Comparison of ENCODE assay signal across 19 cellular contexts in the genomic region with DNA sequence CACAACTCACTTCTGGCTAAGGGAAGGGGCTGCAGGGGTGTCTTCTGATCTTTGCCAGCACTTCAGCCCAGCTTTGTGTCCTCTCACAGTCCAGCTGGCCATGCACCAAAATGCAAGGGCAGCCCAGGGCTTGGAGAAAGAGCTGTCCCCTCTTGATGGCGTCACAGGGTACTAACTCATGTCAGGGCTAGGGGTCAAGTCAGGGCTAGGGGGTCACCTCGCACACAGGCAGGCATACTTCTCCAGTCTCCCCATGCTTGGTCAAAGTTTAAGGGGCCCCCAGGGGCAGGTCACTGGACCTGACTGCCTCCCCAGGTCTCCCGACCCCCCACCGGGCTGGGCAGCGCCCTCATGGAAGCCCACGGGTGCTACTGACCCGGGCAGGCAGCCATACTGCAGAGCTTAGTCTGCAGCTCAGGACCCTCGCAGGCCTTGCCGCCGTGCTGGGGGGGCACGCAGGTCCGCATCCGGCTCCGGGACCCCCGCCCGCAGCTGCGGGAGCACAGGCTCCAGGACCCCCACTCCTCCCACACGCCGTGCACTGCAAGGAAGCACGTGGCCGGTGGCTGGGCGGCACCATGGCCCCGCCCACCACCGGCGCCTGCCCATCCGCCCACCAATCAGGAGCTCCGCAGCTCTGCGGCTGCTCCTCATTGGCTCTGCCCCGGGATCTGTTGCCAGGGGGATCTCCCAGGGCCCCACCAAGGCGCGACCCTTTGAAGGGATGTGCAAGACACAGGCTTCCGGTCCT. TPM values are rescaled to one million over a fixed set of nuclear protein-coding genes. Genes with fewer than 3 reads are reported as not detected.
DNase-seq lines count a peak whose midpoint lies in the region; ATAC-seq and TF ChIP-seq lines count a peak whose summit lies in the region.
"Had no signal": no experiment of that assay in that cellular context is flagged by ENCODE, and none has a peak within 500 bp of the region (broad histone marks: within the 10 kb centered on the region; RNA-seq: fewer than 3 reads in every experiment).

No MANE protein-coding gene starts in this region.

- peak overlapping the region; percentile 26 for H2BK15ac ChIP-seq in mesenchymal stem cell (ENCODE audit: low read depth, poor library complexity, severe bottlenecking)

- H3K4me1 ChIP-seq in GM23338 (ENCODE audit: insufficient read depth) (peaks cover 14% of the 10 kb centered on the region), mesenchymal stem cell (ENCODE audit: control insufficient read depth, insufficient read depth, low read depth, low read length) (peaks cover 15% of the 10 kb centered on the region)
- H3K4me1 ChIP-seq: SJCRH30 had no signal

- H3K36me3 ChIP-seq in GM23338 (ENCODE audit: insufficient read depth) (no peaks in the 10 kb centered on the region), mesenchymal stem cell (ENCODE audit: control insufficient read depth in 1 of 2, insufficient read depth in 2 of 2, low read depth in 1 of 2, low read length in 2 of 2) (peaks cover 0 to 8% of the 10 kb centered on the region in 2 experiments)
- H3K36me3 ChIP-seq: SJCRH30 had no signal

- H3K27ac Mint-ChIP-seq in GM23338 (no peak overlapping the region), WTC11 (no peak overlapping the region)
- H3K27ac Mint-ChIP-seq: HFFc6 had no signal

- CTCF ChIA-PET in WTC11 (lab: Charles Lee): interaction anchor here (0.6 to 14.7 kb wide), 10 partner anchors 15 to 194 kb away, joined by 3 to 179 read pairs (median 4); no protein-coding TSS in a partner anchor

- no peaks in the 10 kb centered on the region for H3K79me2 ChIP-seq in GM23338 (replicated peaks; ENCODE audit: insufficient read depth)

- no peak for TF ChIP-seq CTCF in GM23338 (conservative IDR thresholded peaks at IDR 0.05; ENCODE audit: low read depth in 2 of 2)
- TF ChIP-seq CTCF in WTC11 (IDR thresholded peaks at IDR 0.05): no peak
- TF ChIP-seq CTCF in foreskin fibroblast (IDR thresholded peaks at IDR 0.05; ENCODE audit: low read depth, low read length): no peak

- no peaks in the 10 kb centered on the region for H3F3A ChIP-seq in GM23338 (replicated peaks; ENCODE audit: low read depth)

- H3K4me3 ChIP-seq in GM23338 (no peak overlapping the region), mesenchymal stem cell (ENCODE audit: insufficient read depth in 1 of 2, low read depth in 1 of 2, low read length in 2 of 2) (no peak overlapping the region), foreskin fibroblast (ENCODE audit: low read depth in 1 of 2, low read length in 2 of 2) (no peak overlapping the region)
- H3K4me3 ChIP-seq: SJCRH30 had no signal

- no peak overlapping the region for H2BK120ac ChIP-seq in mesenchymal stem cell (ENCODE audit: low read depth, low read length)

- DNase-seq in NCI-H82 (lab: John Stamatoyannopoulos, UW) (peak; percentile 20), NCI-H82 treated with DMSO at 0.1 percent for 48 hours (lab: John Stamatoyannopoulos, UW; ENCODE audit: unreplicated experiment) (no peak), GM23338 (ENCODE audit: low spot score) (peak; percentile 74), WTC11 (ENCODE audit: low spot score) (peak; percentile 58), mesenchymal stem cell (no peak), foreskin fibroblast (no peak)
- DNase-seq: HFFc6, KG1, NCI-H1092, NCI-H1436, NCI-H187 treated with DMSO at 0.1 percent for 48 hours, NCI-H2107, NCI-H69, OCI-M1, SJCRH30 had no signal

- no peaks in the 10 kb centered on the region for H4K20me1 ChIP-seq in GM23338 (replicated peaks; ENCODE audit: insufficient read depth)

- H3K9ac ChIP-seq in mesenchymal stem cell (ENCODE audit: low read length): no peak overlapping the region

- H2BK12ac ChIP-seq in mesenchymal stem cell (ENCODE audit: low read length in 2 of 2): no peak overlapping the region

- no peak overlapping the region for H2AK5ac ChIP-seq in mesenchymal stem cell (ENCODE audit: low read length, severe bottlenecking)

- no peaks in the 10 kb centered on the region for H3K9me3 Mint-ChIP-seq in GM23338
- no peaks in the 10 kb centered on the region for H3K9me3 Mint-ChIP-seq in WTC11
- H3K9me3 Mint-ChIP-seq: HFFc6 had no signal

- H3K4me3 Mint-ChIP-seq in GM23338 (no peak overlapping the region), WTC11 (no peak overlapping the region)
- H3K4me3 Mint-ChIP-seq: CD14-positive monocyte, HFFc6 had no signal

- no peak overlapping the region for H4K8ac ChIP-seq in mesenchymal stem cell (ENCODE audit: low read length)

- H3K4me2 ChIP-seq in GM23338: no peak overlapping the region
- H3K4me2 ChIP-seq in mesenchymal stem cell (ENCODE audit: low read length, poor library complexity, severe bottlenecking): no peak overlapping the region

- POLR2A ChIA-PET in WTC11 (lab: Charles Lee): no interaction called here

- H3K9me2 ChIP-seq in GM23338 (ENCODE audit: insufficient read depth): no peaks in the 10 kb centered on the region

- H3K27me3 Mint-ChIP-seq in GM23338 (ENCODE audit: insufficient read depth, low read depth, poor library complexity): peaks cover 9% of the 10 kb centered on the region
- H3K27me3 Mint-ChIP-seq in WTC11 (ENCODE audit: low read depth): no peaks in the 10 kb centered on the region

- H3K36me3 Mint-ChIP-seq in GM23338 (ENCODE audit: low read depth): no peaks in the 10 kb centered on the region; the same call in 2 of the 3 replicates
- H3K36me3 Mint-ChIP-seq in WTC11: no peaks in the 10 kb centered on the region
- H3K36me3 Mint-ChIP-seq: CD14-positive monocyte had no signal

- no peak overlapping the region for H3K4ac ChIP-seq in mesenchymal stem cell (ENCODE audit: low read depth in 1 of 2, low read length in 2 of 2)

- H4K91ac ChIP-seq in mesenchymal stem cell (ENCODE audit: low read length): no peak overlapping the region

- H3K27me3 ChIP-seq in GM23338 (ENCODE audit: insufficient read depth) (no peaks in the 10 kb centered on the region), mesenchymal stem cell (ENCODE audit: control insufficient read depth in 1 of 2, insufficient read depth in 1 of 2, low read length in 2 of 2) (peaks cover 5 to 19% of the 10 kb centered on the region in 2 experiments)

- no peak overlapping the region for H3K18ac ChIP-seq in mesenchymal stem cell (ENCODE audit: low read depth in 1 of 2, low read length in 2 of 2)

- H3K14ac ChIP-seq in mesenchymal stem cell (ENCODE audit: low read length in 2 of 2): no peak overlapping the region

- H3K9me3 ChIP-seq in mesenchymal stem cell (ENCODE audit: control insufficient read depth, low read length): no peaks in the 10 kb centered on the region
- H3K9me3 ChIP-seq: SJCRH30 had no signal

- H3K23ac ChIP-seq in mesenchymal stem cell (ENCODE audit: low read length in 2 of 2): no peak overlapping the region

- no peak overlapping the region for H2AFZ ChIP-seq in GM23338
- H2AFZ ChIP-seq in mesenchymal stem cell (ENCODE audit: low read depth, low read length): no peak overlapping the region

- H3K4me1 Mint-ChIP-seq in GM23338 (peaks cover 34% of the 10 kb centered on the region), WTC11 (peaks cover 32% of the 10 kb centered on the region)

- H3K79me1 ChIP-seq in mesenchymal stem cell (replicated peaks; ENCODE audit: low read length, poor library complexity, severe bottlenecking): no peaks in the 10 kb centered on the region

- ATAC-seq in GM23338: peak; percentile 45
- ATAC-seq in WTC11: peak; percentile 43
- ATAC-seq in GM19023 (IDR thresholded peaks at IDR 0.05; ENCODE audit: unreplicated experiment): no peak
- ATAC-seq in HG02763 (IDR thresholded peaks at IDR 0.05; ENCODE audit: unreplicated experiment): no peak

- no peak overlapping the region for H3K27ac ChIP-seq in GM23338 (ENCODE audit: low read depth)
- no peak overlapping the region for H3K27ac ChIP-seq in mesenchymal stem cell (ENCODE audit: low read length, poor library complexity, severe bottlenecking)
- H3K27ac ChIP-seq: 22Rv1, SJCRH30 had no signal

- WGBS in mesenchymal stem cell: 89% methylated on average over 32 of the region's 32 CpGs

- no peak overlapping the region for H2BK5ac ChIP-seq in mesenchymal stem cell (ENCODE audit: low read depth, low read length, poor library complexity, severe bottlenecking)

TF ChIP-seq in GM23338, 12 proteins besides CTCF, POLR2A, EP300 and RAD21 (continues in another document):
- no peak for TF ChIP-seq ZNF331 (CRISPR knock-in tag; IDR thresholded peaks at IDR 0.05; ENCODE audit: low read depth)

TF ChIP-seq in WTC11, 78 proteins besides CTCF, POLR2A, EP300 and RAD21 (continues in another document):
- TF ChIP-seq, protein P1, sequence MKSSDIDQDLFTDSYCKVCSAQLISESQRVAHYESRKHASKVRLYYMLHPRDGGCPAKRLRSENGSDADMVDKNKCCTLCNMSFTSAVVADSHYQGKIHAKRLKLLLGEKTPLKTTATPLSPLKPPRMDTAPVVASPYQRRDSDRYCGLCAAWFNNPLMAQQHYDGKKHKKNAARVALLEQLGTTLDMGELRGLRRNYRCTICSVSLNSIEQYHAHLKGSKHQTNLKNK (CRISPR knock-in tag; IDR thresholded peaks at IDR 0.05): no peak
- TF ChIP-seq, protein P2, sequence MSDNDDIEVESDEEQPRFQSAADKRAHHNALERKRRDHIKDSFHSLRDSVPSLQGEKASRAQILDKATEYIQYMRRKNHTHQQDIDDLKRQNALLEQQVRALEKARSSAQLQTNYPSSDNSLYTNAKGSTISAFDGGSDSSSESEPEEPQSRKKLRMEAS (CRISPR knock-in tag; IDR thresholded peaks at IDR 0.05): peak; percentile 65; the same call in 1 of the 2 replicates
- TF ChIP-seq NFYB (CRISPR knock-in tag; conservative IDR thresholded peaks at IDR 0.05; ENCODE audit: low read depth): peak; percentile 73
- TF ChIP-seq FOXP1 (CRISPR knock-in tag; IDR thresholded peaks at IDR 0.05; ENCODE audit: borderline replicate concordance): peak; percentile 59; the same call in 1 of the 2 replicates
- no peak for TF ChIP-seq ZNF396 (CRISPR knock-in tag; IDR thresholded peaks at IDR 0.05; ENCODE audit: borderline replicate concordance)
- TF ChIP-seq, protein P3, sequence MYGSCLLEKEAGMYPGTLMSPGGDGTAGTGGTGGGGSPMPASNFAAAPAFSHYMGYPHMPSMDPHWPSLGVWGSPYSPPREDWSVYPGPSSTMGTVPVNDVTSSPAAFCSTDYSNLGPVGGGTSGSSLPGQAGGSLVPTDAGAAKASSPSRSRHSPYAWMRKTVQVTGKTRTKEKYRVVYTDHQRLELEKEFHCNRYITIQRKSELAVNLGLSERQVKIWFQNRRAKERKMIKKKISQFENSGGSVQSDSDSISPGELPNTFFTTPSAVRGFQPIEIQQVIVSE (CRISPR knock-in tag; IDR thresholded peaks at IDR 0.05; ENCODE audit: borderline replicate concordance): no peak
- no peak for TF ChIP-seq SOX15 (CRISPR knock-in tag; IDR thresholded peaks at IDR 0.05)

RNA-seq across cellular contexts. Expression of a gene that starts 21.5 kb away (rescaled TPM):
- 20.9 and 27.8 TPM in 2 replicates for total RNA-seq in GM23338 (2014; rRNA removed; shearing (Covaris generic))
- polyA plus RNA-seq in GM23338 (2016; fragmentation: Nextera tagmentation; extraction: Ambion mirVana): 7.9 and 8.0 TPM in 2 replicates
- 29.6 to 39.3 TPM (median 30.1 TPM) in 3 replicates for total RNA-seq in WTC11 (2021)
- polyA plus RNA-seq in mesenchymal stem cell (2013, experiment 1 of 2): 6.1 TPM
- 5.3 TPM for polyA plus RNA-seq in mesenchymal stem cell (2013, experiment 2 of 2)
- polyA plus RNA-seq: CD14-positive monocyte had no signal

RNA-seq across cellular contexts. Expression of a gene that starts 38.8 kb away (rescaled TPM):
- total RNA-seq in GM23338 (2014; rRNA removed; shearing (Covaris generic)): 13.2 and 15.7 TPM in 2 replicates
- polyA plus RNA-seq in GM23338 (2016; fragmentation: Nextera tagmentation; extraction: Ambion mirVana): 3.4 and 4.2 TPM in 2 replicates
- 8.8 to 11.0 TPM (median 9.6 TPM) in 3 replicates for total RNA-seq in WTC11 (2021)
- 20.9 TPM for polyA plus RNA-seq in mesenchymal stem cell (2013, experiment 1 of 2)
- polyA plus RNA-seq in mesenchymal stem cell (2013, experiment 2 of 2): 18.3 TPM
- polyA plus RNA-seq: CD14-positive monocyte had no signal

Comparison
In these comparisons a context has a peak if more than half of its experiments do, and no peak if none do; other contexts are left out.
1. DNase-seq: peak in NCI-H82 (single experiment), GM23338 (single experiment) and WTC11 (single experiment); none in NCI-H82 treated with DMSO at 0.1 percent for 48 hours (single experiment), mesenchymal stem cell (single experiment) and foreskin fibroblast (0 of 2).
2. ATAC-seq: peak in GM23338 (single experiment) and WTC11 (single experiment); none in GM19023 (single experiment) and HG02763 (single experiment).